In genomic region chr12:2248901-2249381, GRCh38 we compare ENCODE assay signal across 8 cellular contexts.
A peak's percentile ranks its signal among the peaks of the same experiment; 100 is the strongest.
DNase-seq lines count a peak whose midpoint lies in the region; ATAC-seq and TF ChIP-seq lines count a peak whose summit lies in the region.

No MANE protein-coding gene starts in this region.

- no peaks in the 10 kb centered on the region for H3K36me3 ChIP-seq in heart right ventricle

- DNase-seq in NCI-H1436 (lab: John Stamatoyannopoulos, UW) (peak; percentile 90), heart right ventricle (no peak), Ammon's horn (ENCODE audit: low spot score) (no peak)
- DNase-seq in activated naive CD4-positive, alpha-beta T cell treated with anti-CD3 and anti-CD28 coated beads, Interleukin-2, amount 50 U/mL, for 72 hours (ENCODE audit: low spot score in 2 of 2): no peak
- DNase-seq in activated CD4-positive, alpha-beta T cell treated with anti-CD3 and anti-CD28 coated beads, Interleukin-2, amount 50 U/mL, for 48 hours: no peak
- DNase-seq in activated CD4-positive, alpha-beta T cell treated with anti-CD3 and anti-CD28 coated beads for 36 hours: no peak

- intact Hi-C loops in heart right ventricle (cut with DNase I): no loop called here
- intact Hi-C loops in activated CD4-positive, alpha-beta T cell treated with anti-CD3 and anti-CD28 coated beads for 36 hours (cut with DNase I, micrococcal nuclease): no loop called here

- no peak overlapping the region for H3K27ac Mint-ChIP-seq in activated naive CD4-positive, alpha-beta T cell treated with anti-CD3 and anti-CD28 coated beads, Interleukin-2, amount 50 U/mL, for 72 hours
- H3K27ac Mint-ChIP-seq in activated CD4-positive, alpha-beta T cell treated with anti-CD3 and anti-CD28 coated beads for 36 hours: no peak overlapping the region

- no peak for TF ChIP-seq CTCF in heart right ventricle (IDR thresholded peaks at IDR 0.05)

- POLR2A ChIA-PET in activated CD4-positive, alpha-beta T cell treated with anti-CD3 and anti-CD28 coated beads for 36 hours (lab: Charles Lee): no interaction called here

- peaks cover 4% of the 10 kb centered on the region for H3K27me3 Mint-ChIP-seq in activated CD4-positive, alpha-beta T cell treated with anti-CD3 and anti-CD28 coated beads for 36 hours

- 63 to 66% methylated on average over 8 of the region's 8 CpGs for WGBS in heart right ventricle, 2 donors

- no peaks in the 10 kb centered on the region for H3K27me3 ChIP-seq in heart right ventricle

- ATAC-seq in GM18498 (IDR thresholded peaks at IDR 0.05; ENCODE audit: unreplicated experiment) (peak; percentile 81), GM21825 (IDR thresholded peaks at IDR 0.05; ENCODE audit: unreplicated experiment) (peak; percentile 63), heart right ventricle (peak in 4 of 8 donors; percentile 3 to 8 (median 4))
- no peak for ATAC-seq in activated naive CD4-positive, alpha-beta T cell treated with anti-CD3 and anti-CD28 coated beads, Interleukin-2, amount 50 U/mL, for 72 hours
- ATAC-seq in activated CD4-positive, alpha-beta T cell treated with anti-CD3 and anti-CD28 coated beads for 36 hours: no peak

- H3K4me3 Mint-ChIP-seq in activated CD4-positive, alpha-beta T cell treated with anti-CD3 and anti-CD28 coated beads for 36 hours: no peak overlapping the region

- no peaks in the 10 kb centered on the region for H3K9me3 Mint-ChIP-seq in activated naive CD4-positive, alpha-beta T cell treated with anti-CD3 and anti-CD28 coated beads, Interleukin-2, amount 50 U/mL, for 72 hours
- H3K9me3 Mint-ChIP-seq in activated CD4-positive, alpha-beta T cell treated with anti-CD3 and anti-CD28 coated beads for 36 hours (ENCODE audit: low read depth): no peaks in the 10 kb centered on the region

- peaks cover 27 to 100% (median 71%) of the 10 kb centered on the region in 9 donors for H3K4me1 ChIP-seq in heart right ventricle

- H3K9me3 ChIP-seq in heart right ventricle: no peaks in the 10 kb centered on the region

- no peak overlapping the region for H3K4me3 ChIP-seq in heart right ventricle

- H3K36me3 Mint-ChIP-seq in activated naive CD4-positive, alpha-beta T cell treated with anti-CD3 and anti-CD28 coated beads, Interleukin-2, amount 50 U/mL, for 72 hours: no peaks in the 10 kb centered on the region
- H3K36me3 Mint-ChIP-seq in activated CD4-positive, alpha-beta T cell treated with anti-CD3 and anti-CD28 coated beads for 36 hours (ENCODE audit: low read depth): no peaks in the 10 kb centered on the region

- CTCF ChIA-PET in activated CD4-positive, alpha-beta T cell treated with anti-CD3 and anti-CD28 coated beads for 36 hours (lab: Charles Lee): interaction anchor here (0.7 kb wide), 1 partner anchor 67 kb away, joined by 4 read pairs; no protein-coding TSS in a partner anchor

- H3K4me1 Mint-ChIP-seq in activated CD4-positive, alpha-beta T cell treated with anti-CD3 and anti-CD28 coated beads for 36 hours: no peaks in the 10 kb centered on the region

- peak overlapping the region in 8 of 10 donors; percentile 32 to 74 (median 54) for H3K27ac ChIP-seq in heart right ventricle

Comparison
In these comparisons a context has a peak if more than half of its experiments do, and no peak if none do; other contexts are left out.
1. ATAC-seq: peak in GM18498 (single experiment) and GM21825 (single experiment); none in activated naive CD4-positive, alpha-beta T cell treated with anti-CD3 and anti-CD28 coated beads, Interleukin-2, amount 50 U/mL, for 72 hours (0 of 2) and activated CD4-positive, alpha-beta T cell treated with anti-CD3 and anti-CD28 coated beads for 36 hours (single experiment).